ENCODE assay signal across 10 cellular contexts in the genomic region with DNA sequence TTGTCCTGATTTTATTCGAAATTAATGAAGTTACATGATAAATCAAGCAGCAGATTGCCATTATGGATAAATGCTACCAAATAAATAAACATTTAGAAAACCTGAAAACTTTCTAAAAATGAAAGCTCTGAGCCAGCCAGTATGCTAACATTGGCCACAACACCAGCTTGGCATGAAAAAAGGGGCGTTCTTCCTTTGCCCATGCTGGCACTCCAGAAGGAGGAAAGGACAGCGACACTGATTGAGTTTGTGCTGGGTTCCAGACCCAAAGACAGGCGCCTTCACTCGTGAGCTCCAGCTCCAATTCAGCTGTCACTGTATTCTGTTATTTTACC. TPM values are rescaled to one million over a fixed set of nuclear protein-coding genes. Genes with fewer than 3 reads are reported as not detected.
DNase-seq lines count a peak whose midpoint lies in the region; ATAC-seq, FAIRE-seq and TF ChIP-seq lines count a peak whose summit lies in the region.
"Had no signal": no experiment of that assay in that cellular context is flagged by ENCODE, and none has a peak within 500 bp of the region (broad histone marks: within the 10 kb centered on the region; RNA-seq: fewer than 3 reads in every experiment).

No MANE protein-coding gene starts in this region.

- WGBS in urinary bladder = 67% methylated on average over 5 of the region's 5 CpGs

- TF ChIP-seq CTCF in mesothelial cell of epicardium (IDR thresholded peaks at IDR 0.05; ENCODE audit: unreplicated experiment) (no peak), D721Med (IDR thresholded peaks at IDR 0.05; ENCODE audit: insufficient read depth, missing control alignments) (no peak), type B pancreatic cell (conservative IDR thresholded peaks at IDR 0.05) (no peak), brain microvascular endothelial cell (IDR thresholded peaks at IDR 0.05; ENCODE audit: low read depth, low read length, missing control alignments) (no peak)

- H3K4me1 ChIP-seq in urinary bladder (ENCODE audit: insufficient read depth) = peaks cover 4% of the 10 kb centered on the region

- H3K36me3 ChIP-seq in urinary bladder (ENCODE audit: insufficient read depth) = no peaks in the 10 kb centered on the region
- no peaks in the 10 kb centered on the region for H3K36me3 ChIP-seq in brain microvascular endothelial cell (replicated peaks)

- H3K4me3 Mint-ChIP-seq in activated naive CD4-positive, alpha-beta T cell treated with anti-CD3 and anti-CD28 coated beads, Interleukin-2, amount 10 ng/mL, durations not matched to agents 7 days and 5 days = peak overlapping the region; percentile 9
- H3K4me3 Mint-ChIP-seq in activated T-helper 17 cell treated with anti-CD3 and anti-CD28 coated beads, Interleukin-2, amount 50 U/mL, for 72 hours = peak overlapping the region; percentile 92
- H3K4me3 Mint-ChIP-seq in mesothelial cell of epicardium = no peak overlapping the region
- no peak overlapping the region for H3K4me3 Mint-ChIP-seq in type B pancreatic cell

- DNase-seq in activated naive CD4-positive, alpha-beta T cell treated with anti-CD3 and anti-CD28 coated beads, Interleukin-2, amount 10 ng/mL, durations not matched to agents 7 days and 5 days = no peak
- no peak for DNase-seq in activated naive CD4-positive, alpha-beta T cell treated with Interleukin-2 at 50 U/mL for 16 hours
- DNase-seq in mesothelial cell of epicardium (ENCODE audit: low spot score in 2 of 2, unreplicated experiment in 2 of 2) (no peak), D721Med (ENCODE audit: insufficient read length, low spot score) (no peak), type B pancreatic cell (ENCODE audit: extremely low spot score, unreplicated experiment) (no peak), brain microvascular endothelial cell (no peak)
- DNase-seq: NCI-H446 treated with DMSO at 0.1 percent for 48 hours had no signal

- no peaks in the 10 kb centered on the region for H3K27me3 Mint-ChIP-seq in activated naive CD4-positive, alpha-beta T cell treated with anti-CD3 and anti-CD28 coated beads, Interleukin-2, amount 10 ng/mL, durations not matched to agents 7 days and 5 days
- H3K27me3 Mint-ChIP-seq in activated T-helper 17 cell treated with anti-CD3 and anti-CD28 coated beads, Interleukin-2, amount 50 U/mL, for 72 hours = no peaks in the 10 kb centered on the region
- no peaks in the 10 kb centered on the region for H3K27me3 Mint-ChIP-seq in mesothelial cell of epicardium (ENCODE audit: low read depth)
- no peaks in the 10 kb centered on the region for H3K27me3 Mint-ChIP-seq in type B pancreatic cell

- H3K27ac Mint-ChIP-seq in activated naive CD4-positive, alpha-beta T cell treated with anti-CD3 and anti-CD28 coated beads, Interleukin-2, amount 10 ng/mL, durations not matched to agents 7 days and 5 days = peak overlapping the region; percentile 37
- H3K27ac Mint-ChIP-seq in activated T-helper 17 cell treated with anti-CD3 and anti-CD28 coated beads, Interleukin-2, amount 50 U/mL, for 72 hours = peak overlapping the region; percentile 91
- H3K27ac Mint-ChIP-seq in mesothelial cell of epicardium (peak overlapping the region; percentile 67), type B pancreatic cell (no peak overlapping the region)

- H3K9me3 Mint-ChIP-seq in activated naive CD4-positive, alpha-beta T cell treated with anti-CD3 and anti-CD28 coated beads, Interleukin-2, amount 10 ng/mL, durations not matched to agents 7 days and 5 days = no peaks in the 10 kb centered on the region
- H3K9me3 Mint-ChIP-seq in activated T-helper 17 cell treated with anti-CD3 and anti-CD28 coated beads, Interleukin-2, amount 50 U/mL, for 72 hours = no peaks in the 10 kb centered on the region
- H3K9me3 Mint-ChIP-seq in mesothelial cell of epicardium (no peaks in the 10 kb centered on the region), type B pancreatic cell (no peaks in the 10 kb centered on the region)

- no peak for FAIRE-seq in D721Med (lab: Jason Lieb, UNC)

- no peak overlapping the region for H3K4me3 ChIP-seq in urinary bladder (ENCODE audit: low read depth, low read length)
- H3K4me3 ChIP-seq in brain microvascular endothelial cell (ENCODE audit: low read depth, low read length) = no peak overlapping the region

- CTCF ChIA-PET in activated naive CD4-positive, alpha-beta T cell treated with anti-CD3 and anti-CD28 coated beads, Interleukin-2, amount 10 ng/mL, durations not matched to agents 7 days and 5 days (lab: Charles Lee) = interaction anchor here (0.5 to 3.2 kb wide), 6 partner anchors 9 to 81 kb away, joined by 3 to 19 read pairs (median 4); no protein-coding TSS in a partner anchor

- peaks cover 60% of the 10 kb centered on the region for H3K4me1 Mint-ChIP-seq in activated naive CD4-positive, alpha-beta T cell treated with anti-CD3 and anti-CD28 coated beads, Interleukin-2, amount 10 ng/mL, durations not matched to agents 7 days and 5 days
- peaks cover 51% of the 10 kb centered on the region for H3K4me1 Mint-ChIP-seq in activated T-helper 17 cell treated with anti-CD3 and anti-CD28 coated beads, Interleukin-2, amount 50 U/mL, for 72 hours
- H3K4me1 Mint-ChIP-seq in mesothelial cell of epicardium (peaks cover 26% of the 10 kb centered on the region), type B pancreatic cell (ENCODE audit: unreplicated experiment) (peaks cover 60% of the 10 kb centered on the region)

- no peak for ATAC-seq in activated T-helper 17 cell treated with anti-CD3 and anti-CD28 coated beads, Interleukin-2, amount 50 U/mL, for 72 hours (replicated peaks)

- H3K36me3 Mint-ChIP-seq in activated naive CD4-positive, alpha-beta T cell treated with anti-CD3 and anti-CD28 coated beads, Interleukin-2, amount 10 ng/mL, durations not matched to agents 7 days and 5 days = peaks cover 20% of the 10 kb centered on the region
- peaks cover 11% of the 10 kb centered on the region for H3K36me3 Mint-ChIP-seq in activated T-helper 17 cell treated with anti-CD3 and anti-CD28 coated beads, Interleukin-2, amount 50 U/mL, for 72 hours (ENCODE audit: low read depth)
- peaks cover 1% of the 10 kb centered on the region for H3K36me3 Mint-ChIP-seq in mesothelial cell of epicardium
- no peaks in the 10 kb centered on the region for H3K36me3 Mint-ChIP-seq in type B pancreatic cell

- in situ Hi-C loops in brain microvascular endothelial cell (cut with HindIII; ENCODE audit: low pct_ligation_motif_present, low sequenced_read_pairs) = no loop called here

- H3K27me3 ChIP-seq in brain microvascular endothelial cell (replicated peaks) = no peaks in the 10 kb centered on the region

- H3K27ac ChIP-seq in urinary bladder (ENCODE audit: low read depth) (peak overlapping the region; percentile 6), brain microvascular endothelial cell (no peak overlapping the region)
- H3K27ac ChIP-seq: C4-2B had no signal

RNA-seq across cellular contexts. Expression of a gene that starts 5.1 kb away (rescaled TPM):
- 10 to 100 TPM; 13.6 to 39.0 TPM for total RNA-seq in activated T-helper 17 cell treated with anti-CD3 and anti-CD28 coated beads, Interleukin-2, amount 50 U/mL, for 72 hours
- 23.8 to 28.8 TPM (median 23.9 TPM) in 3 replicates for total RNA-seq in mesothelial cell of epicardium
- total RNA-seq in urinary bladder = 11.8 TPM
- 17.6 TPM for polyA plus RNA-seq in urinary bladder
- total RNA-seq in type B pancreatic cell (ENCODE audit: low replicate concordance) = 13.1 and 28.4 TPM in 2 replicates

RNA-seq across cellular contexts. Expression of a gene that starts 57.4 kb away (rescaled TPM):
- total RNA-seq in activated T-helper 17 cell treated with anti-CD3 and anti-CD28 coated beads, Interleukin-2, amount 50 U/mL, for 72 hours = 1 to 10 TPM in 1 of 2 donors, not detected in 1; 2.8 TPM
- 1.0 to 2.1 TPM in 2 of 3 replicates, not detected in the other for total RNA-seq in mesothelial cell of epicardium
- total RNA-seq in urinary bladder = 2.9 TPM
- 44.5 TPM for polyA plus RNA-seq in urinary bladder
- total RNA-seq in type B pancreatic cell (ENCODE audit: low replicate concordance) = 1.8 TPM in 1 of 2 replicates, not detected in the other

Comparison
In these comparisons a context has a peak if more than half of its experiments do, and no peak if none do; other contexts are left out.
1. H3K4me3 Mint-ChIP-seq: peak in activated naive CD4-positive, alpha-beta T cell treated with anti-CD3 and anti-CD28 coated beads, Interleukin-2, amount 10 ng/mL, durations not matched to agents 7 days and 5 days (single experiment) and activated T-helper 17 cell treated with anti-CD3 and anti-CD28 coated beads, Interleukin-2, amount 50 U/mL, for 72 hours (single experiment); none in mesothelial cell of epicardium (single experiment) and type B pancreatic cell (single experiment).